Comparison of ENCODE assay signal across 20 cellular contexts in the genomic region with DNA sequence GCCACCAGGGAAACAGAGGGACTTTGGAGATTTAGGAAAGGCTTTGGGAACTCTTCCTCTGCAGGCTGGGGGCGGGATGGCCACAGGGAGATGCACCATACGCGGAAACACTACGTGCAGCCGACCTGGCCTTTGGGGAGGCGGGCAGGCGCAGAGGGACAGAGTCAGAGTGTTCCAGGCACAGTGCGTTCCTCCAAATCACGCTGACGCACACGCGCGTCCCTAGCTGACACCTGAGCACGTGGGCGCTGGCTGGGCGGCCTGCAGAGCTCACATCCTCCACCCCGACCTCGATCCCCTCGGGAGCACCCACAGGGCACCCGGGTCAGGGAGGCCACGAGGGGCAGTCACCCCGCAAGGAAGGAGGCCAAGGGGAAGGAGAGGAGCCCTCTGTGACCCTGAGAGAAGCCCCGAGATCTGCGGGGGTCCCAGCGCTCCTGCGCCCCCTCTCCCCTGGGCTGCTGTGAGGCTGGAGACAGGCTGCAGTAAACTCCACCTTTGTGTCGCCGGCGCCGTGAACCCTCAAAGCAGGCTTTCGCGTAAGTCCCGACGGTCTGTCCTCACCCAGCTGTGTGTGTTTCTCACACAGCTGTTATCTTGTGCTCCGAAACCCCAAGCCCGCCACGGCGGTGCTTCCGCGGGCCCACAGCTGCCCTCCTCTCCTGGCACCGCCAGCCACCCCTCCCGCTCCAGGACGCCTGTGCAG.
"Had no signal": no experiment of that assay in that cellular context is flagged by ENCODE, and none has a peak within 500 bp of the region (broad histone marks: within the 10 kb centered on the region; RNA-seq: fewer than 3 reads in every experiment).

No MANE protein-coding gene starts in this region.

- DNase-seq: effector memory CD8-positive, alpha-beta T cell; gastrocnemius medialis; glutamatergic neuron; immature natural killer cell; lower lobe of right lung; midbrain; ovary; sigmoid colon; stimulated activated CD4-positive, alpha-beta T cell treated with anti-CD3 and anti-CD28 coated beads, Interleukin-2, amount 100 ng/mL, for 24 hours; stimulated activated CD4-positive, alpha-beta T cell treated with anti-CD3 and anti-CD28 coated beads, Interleukin-4, amount 100 ng/mL, for 4 hours; stimulated activated naive B cell treated with anti-CD40 and anti-IgM and Interleukin-4, amounts not matched to agents 10 μg/mL and 1 μg/mL and 100 μg/mL, for 72 hours; stimulated activated naive CD8-positive, alpha-beta T cell treated with anti-CD3 and anti-CD28 coated beads, Interleukin-15, amount 100 ng/mL, for 72 hours; testis had no signal

- H3K4me1 ChIP-seq: esophagus muscularis mucosa, gastrocnemius medialis, left lung, lower lobe of right lung, right atrium auricular region, sigmoid colon, testis, tibial nerve had no signal

- ATAC-seq: effector memory CD8-positive, alpha-beta T cell; gastrocnemius medialis; left lung; stimulated activated naive B cell treated with anti-CD40 and anti-IgM and Interleukin-4, amounts not matched to agents 10 μg/mL and 1 μg/mL and 100 μg/mL, for 72 hours; stimulated activated naive CD8-positive, alpha-beta T cell treated with anti-CD3 and anti-CD28 coated beads, Interleukin-15, amount 100 ng/mL, for 72 hours had no signal

- H3K27ac ChIP-seq: epithelial cell of prostate, esophagus muscularis mucosa, gastrocnemius medialis, left lung, lower lobe of right lung, ovary, right atrium auricular region, sigmoid colon, skin epidermis, testis, tibial nerve had no signal

- H3K27me3 ChIP-seq: gastrocnemius medialis, left lung, ovary, right atrium auricular region, sigmoid colon, testis, tibial nerve had no signal

- FAIRE-seq: keratinocyte had no signal

- H3K4me3 ChIP-seq: esophagus muscularis mucosa, gastrocnemius medialis, left lung, lower lobe of right lung, ovary, right atrium auricular region, sigmoid colon, skin epidermis, tibial nerve had no signal

- H3K36me3 ChIP-seq: esophagus muscularis mucosa, gastrocnemius medialis, left lung, lower lobe of right lung, ovary, right atrium auricular region, sigmoid colon, tibial nerve had no signal

- H3K9me3 ChIP-seq: gastrocnemius medialis, lower lobe of right lung, ovary, right atrium auricular region, sigmoid colon, testis had no signal
